In the genomic region with DNA sequence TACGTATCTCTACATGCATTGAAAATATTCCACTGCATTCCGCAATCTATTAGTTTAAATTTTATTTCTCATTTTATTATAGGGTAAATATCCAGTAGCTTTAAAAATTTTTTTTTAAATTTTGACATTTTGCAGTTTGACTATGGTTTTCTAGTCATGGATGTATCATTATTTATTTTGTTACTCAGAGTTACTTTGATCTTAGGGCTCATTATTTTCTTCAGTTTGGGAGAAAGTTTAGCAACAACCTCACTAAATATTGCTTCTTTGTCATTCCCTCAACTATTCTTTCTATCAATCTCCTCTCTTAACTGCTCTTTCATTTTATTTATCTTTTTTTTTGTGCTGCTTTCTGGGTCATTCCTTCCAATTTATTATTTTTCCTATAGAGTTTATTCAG, we compare ENCODE assay signal across 27 cellular contexts.
"Had no signal": no experiment of that assay in that cellular context is flagged by ENCODE, and none has a peak within 500 bp of the region (broad histone marks: within the 10 kb centered on the region; RNA-seq: fewer than 3 reads in every experiment).

No MANE protein-coding gene starts in this region.

- H3K36me3 ChIP-seq: stomach, suprapubic skin, thoracic aorta, thyroid gland, tibial artery, tibial nerve, transverse colon, upper lobe of left lung, upper lobe of right lung, uterus, vagina had no signal

- DNase-seq: stimulated activated CD4-positive, alpha-beta T cell treated with anti-CD3 and anti-CD28 coated beads, Interleukin-2, amount 100 ng/mL, for 24 hours; stimulated activated CD4-positive, alpha-beta T cell treated with anti-CD3 and anti-CD28 coated beads, Interleukin-2, amount 100 ng/mL, for 48 hours; stimulated activated CD4-positive, alpha-beta T cell treated with anti-CD3 and anti-CD28 coated beads, Interleukin-4, amount 100 ng/mL, for 1 hour; stimulated activated CD4-positive, alpha-beta T cell treated with anti-CD3 and anti-CD28 coated beads, Interleukin-4, amount 100 ng/mL, for 24 hours; stimulated activated CD4-positive, alpha-beta T cell treated with anti-CD3 and anti-CD28 coated beads, Interleukin-4, amount 100 ng/mL, for 4 hours; stimulated activated CD8-positive, alpha-beta memory T cell treated with anti-CD3 and anti-CD28 coated beads, Interleukin-4, amount 100 ng/mL, for 48 hours; stimulated activated naive CD4-positive, alpha-beta T cell treated with Interleukin-2 at 50 U/mL for 16 hours; stimulated activated naive CD8-positive, alpha-beta T cell treated with anti-CD3 and anti-CD28 coated beads, Interleukin-15, amount 100 ng/mL, for 72 hours; stimulated activated naive CD8-positive, alpha-beta T cell treated with anti-CD3 and anti-CD28 coated beads, Interleukin-15, Interleukin-2, amounts not matched to agents 100 U/mL and 50 U/mL, for 24 hours; stomach; substantia nigra; testis; thyroid gland; tibial artery; transverse colon; trophoblast cell; upper lobe of left lung; upper lobe of right lung; uterus had no signal

- H3K36me3 Mint-ChIP-seq: stimulated activated effector memory CD8-positive, alpha-beta T cell treated with anti-CD3 and anti-CD28 coated beads, Interleukin-12 subunit alpha, Interleukin-12 subunit beta, amount 100 ng/mL, for 72 hours; stimulated activated memory B cell treated with anti-CD40 and anti-IgM and Interleukin-4, amounts not matched to agents 10 μg/mL and 1 μg/mL and 100 μg/mL, for 72 hours; type B pancreatic cell had no signal

- ATAC-seq: stimulated activated effector memory CD8-positive, alpha-beta T cell treated with anti-CD3 and anti-CD28 coated beads, Interleukin-12 subunit alpha, Interleukin-12 subunit beta, amount 100 ng/mL, for 72 hours; stimulated activated memory B cell treated with anti-CD40 and anti-IgM and Interleukin-4, amounts not matched to agents 10 μg/mL and 1 μg/mL and 100 μg/mL, for 72 hours; stimulated activated naive CD8-positive, alpha-beta T cell treated with anti-CD3 and anti-CD28 coated beads, Interleukin-15, amount 100 ng/mL, for 72 hours; stimulated activated naive CD8-positive, alpha-beta T cell treated with anti-CD3 and anti-CD28 coated beads, Interleukin-15, Interleukin-2, amounts not matched to agents 100 U/mL and 50 U/mL, for 24 hours; upper lobe of right lung had no signal

- H3K27me3 Mint-ChIP-seq: stimulated activated memory B cell treated with anti-CD40 and anti-IgM and Interleukin-4, amounts not matched to agents 10 μg/mL and 1 μg/mL and 100 μg/mL, for 72 hours; type B pancreatic cell had no signal

- H3K27ac Mint-ChIP-seq: stimulated activated effector memory CD8-positive, alpha-beta T cell treated with anti-CD3 and anti-CD28 coated beads, Interleukin-12 subunit alpha, Interleukin-12 subunit beta, amount 100 ng/mL, for 72 hours; stimulated activated memory B cell treated with anti-CD40 and anti-IgM and Interleukin-4, amounts not matched to agents 10 μg/mL and 1 μg/mL and 100 μg/mL, for 72 hours; stimulated activated naive CD8-positive, alpha-beta T cell treated with anti-CD3 and anti-CD28 coated beads, Interleukin-15, Interleukin-2, amounts not matched to agents 100 ng/mL and 50 ng/mL, for 24 hours; type B pancreatic cell had no signal

- H3K9me3 Mint-ChIP-seq: stimulated activated effector memory CD8-positive, alpha-beta T cell treated with anti-CD3 and anti-CD28 coated beads, Interleukin-12 subunit alpha, Interleukin-12 subunit beta, amount 100 ng/mL, for 72 hours had no signal

- H3K4me1 ChIP-seq: stomach, suprapubic skin, testis, thyroid gland, upper lobe of left lung, upper lobe of right lung, uterus, vagina had no signal

- H3K27me3 ChIP-seq: stomach, suprapubic skin, testis, thyroid gland, tibial artery, tibial nerve, transverse colon, upper lobe of left lung, upper lobe of right lung, uterus, vagina had no signal

- H3K27ac ChIP-seq: stomach, suprapubic skin, testis, thoracic aorta, thyroid gland, tibial artery, tibial nerve, transverse colon, upper lobe of left lung, upper lobe of right lung, uterus, vagina had no signal

- H3K4me3 ChIP-seq: stomach, suprapubic skin, testis, thoracic aorta, thyroid gland, tibial artery, tibial nerve, transverse colon, upper lobe of left lung, upper lobe of right lung, uterus, vagina had no signal

- H3K4me3 Mint-ChIP-seq: stimulated activated effector memory CD8-positive, alpha-beta T cell treated with anti-CD3 and anti-CD28 coated beads, Interleukin-12 subunit alpha, Interleukin-12 subunit beta, amount 100 ng/mL, for 72 hours; stimulated activated memory B cell treated with anti-CD40 and anti-IgM and Interleukin-4, amounts not matched to agents 10 μg/mL and 1 μg/mL and 100 μg/mL, for 72 hours; stimulated activated naive CD8-positive, alpha-beta T cell treated with anti-CD3 and anti-CD28 coated beads, Interleukin-15, amount 100 ng/mL, for 72 hours; stimulated activated naive CD8-positive, alpha-beta T cell treated with anti-CD3 and anti-CD28 coated beads, Interleukin-15, Interleukin-2, amounts not matched to agents 100 ng/mL and 50 ng/mL, for 24 hours; type B pancreatic cell had no signal

- H3K9me3 ChIP-seq: stomach, suprapubic skin, testis, thoracic aorta, thyroid gland, tibial artery, tibial nerve, transverse colon, upper lobe of left lung, upper lobe of right lung, uterus, vagina had no signal

- H3K4me1 Mint-ChIP-seq: stimulated activated effector memory CD8-positive, alpha-beta T cell treated with anti-CD3 and anti-CD28 coated beads, Interleukin-12 subunit alpha, Interleukin-12 subunit beta, amount 100 ng/mL, for 72 hours; stimulated activated memory B cell treated with anti-CD40 and anti-IgM and Interleukin-4, amounts not matched to agents 10 μg/mL and 1 μg/mL and 100 μg/mL, for 72 hours had no signal
